ENCODE assay signal across 24 cellular contexts in the genomic region with DNA sequence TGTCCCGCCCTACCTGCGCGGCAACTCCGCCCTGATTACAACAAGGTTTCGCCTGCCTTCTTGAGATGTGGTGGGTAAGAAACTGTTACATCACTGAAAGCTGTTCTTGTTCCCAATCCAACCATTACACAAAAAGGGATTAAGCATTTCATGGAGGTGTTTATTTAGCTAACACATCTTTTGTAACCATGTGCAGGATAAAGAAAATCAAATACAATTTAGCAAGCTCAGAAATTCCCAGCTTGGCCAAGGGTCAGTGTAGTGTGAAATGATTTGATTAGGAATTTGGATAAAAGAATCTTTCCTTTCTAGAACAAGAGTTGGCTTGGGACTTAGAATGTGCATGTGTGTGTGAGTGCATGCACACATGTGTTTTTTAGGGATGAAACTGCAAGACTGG. TPM values are rescaled to one million over a fixed set of nuclear protein-coding genes. Genes with fewer than 3 reads are reported as not detected.
A peak's percentile ranks its signal among the peaks of the same experiment; 100 is the strongest.
DNase-seq lines count a peak whose midpoint lies in the region; ATAC-seq, FAIRE-seq and TF ChIP-seq lines count a peak whose summit lies in the region.
"Had no signal": no experiment of that assay in that cellular context is flagged by ENCODE, and none has a peak within 500 bp of the region (broad histone marks: within the 10 kb centered on the region; RNA-seq: fewer than 3 reads in every experiment).

No MANE protein-coding gene starts in this region.

- peak in 1 of 2 donors; percentile 4 for TF ChIP-seq RAD21 in liver (IDR thresholded peaks at IDR 0.05)
- TF ChIP-seq RAD21 in HepG2 (CRISPR knock-in tag; IDR thresholded peaks at IDR 0.05) = no peak

- H3K36me3 ChIP-seq in liver (ENCODE audit: control insufficient read depth in 4 of 4, insufficient read depth in 3 of 4, low read depth in 1 of 4, low read length in 3 of 4) (no peaks in the 10 kb centered on the region), HepG2 (replicated peaks in 1 of 2; ENCODE audit: control insufficient read depth in 1 of 2, insufficient read depth in 2 of 2, low read length in 2 of 2) (no peaks in the 10 kb centered on the region), OCI-LY7 (ENCODE audit: insufficient read depth, low read length) (no peaks in the 10 kb centered on the region)
- H3K36me3 ChIP-seq: BLaER1, HAP-1 had no signal

- no peak overlapping the region for H3K4me3 ChIP-seq in liver (ENCODE audit: low read depth in 1 of 3, low read length in 3 of 3)
- H3K4me3 ChIP-seq in HepG2 (replicated peaks in 1 of 3; ENCODE audit: insufficient read depth in 1 of 3, low read depth in 2 of 3, low read length in 3 of 3) = no peak overlapping the region
- H3K4me3 ChIP-seq in OCI-LY7 (ENCODE audit: low read depth, low read length, poor library complexity, severe bottlenecking) = no peak overlapping the region
- H3K4me3 ChIP-seq: BLaER1, GM23248, HAP-1 had no signal

- FAIRE-seq in HepG2 (lab: Jason Lieb, UNC) = no peak
- FAIRE-seq: GM12891, GM19239 had no signal

- H3K9ac ChIP-seq in liver (ENCODE audit: low read depth in 1 of 2, low read length in 2 of 2) (no peak overlapping the region), HepG2 (ENCODE audit: insufficient read depth, low read depth, low read length) (no peak overlapping the region)
- H3K9ac ChIP-seq: BLaER1, GM23248 had no signal

- no peak overlapping the region for H2AFZ ChIP-seq in HepG2 (ENCODE audit: low read length)
- H2AFZ ChIP-seq in OCI-LY7 (ENCODE audit: low read length) = no peak overlapping the region
- H2AFZ ChIP-seq: GM23248 had no signal

- CTCF ChIA-PET in HepG2 (lab: Yijun Ruan, JAX; ENCODE audit: low intra/inter-chr PET ratio, low total read pairs) = no interaction called here
- CTCF ChIA-PET in OCI-LY7 (lab: Charles Lee; ENCODE audit: unreplicated experiment) = no interaction called here

- intact Hi-C loops in HepG2 (cut with micrococcal nuclease; ENCODE audit: unreplicated experiment) (no loop called here), OCI-LY7 (cut with micrococcal nuclease; ENCODE audit: unreplicated experiment) (no loop called here)

- H3K4me1 ChIP-seq in liver (ENCODE audit: control insufficient read depth in 4 of 4, insufficient read depth in 4 of 4, low read length in 3 of 4) (peaks cover 0 to 14% (median 8%) of the 10 kb centered on the region in 4 donors), HepG2 (ENCODE audit: insufficient read depth, low read length) (peaks cover 25% of the 10 kb centered on the region), OCI-LY7 (ENCODE audit: insufficient read depth, low read length, poor library complexity, severe bottlenecking) (peaks cover 13% of the 10 kb centered on the region)
- H3K4me1 ChIP-seq: HAP-1 had no signal

- in situ Hi-C loops in HepG2 (cut with HindIII; ENCODE audit: extremely low pct_ligation_motif_present, low pct_unique_long_range_greater_than_20kb) (no loop called here), G401 (cut with HindIII; ENCODE audit: low sequenced_read_pairs) (no loop called here)

- POLR2A ChIA-PET in HepG2 (lab: Yijun Ruan, JAX) (no interaction called here), OCI-LY7 (lab: Charles Lee) (no interaction called here)

- H3K79me2 ChIP-seq in HepG2 (ENCODE audit: insufficient read depth, low read length) (no peaks in the 10 kb centered on the region), OCI-LY7 (ENCODE audit: insufficient read depth, low read depth, low read length) (no peaks in the 10 kb centered on the region)

- TF ChIP-seq CTCF in liver (IDR thresholded peaks at IDR 0.05; ENCODE audit: low read depth, low read length, missing input control) = no peak
- no peak for TF ChIP-seq CTCF in HepG2 (CRISPR knock-in tag; IDR thresholded peaks at IDR 0.05)
- TF ChIP-seq CTCF in OCI-LY7 (conservative IDR thresholded peaks at IDR 0.05; ENCODE audit: low read length) = peak; percentile 30; the same call in 1 of the 2 replicates

- H3K9me3 ChIP-seq in liver (ENCODE audit: control insufficient read depth in 4 of 4, low read length in 3 of 4) (no peaks in the 10 kb centered on the region), HepG2 (ENCODE audit: low read length) (no peaks in the 10 kb centered on the region), OCI-LY7 (ENCODE audit: low read length) (no peaks in the 10 kb centered on the region)
- H3K9me3 ChIP-seq: BLaER1, HAP-1 had no signal

- no peaks in the 10 kb centered on the region for H3K9me2 ChIP-seq in OCI-LY7 (ENCODE audit: insufficient read depth, low read length)

- TF ChIP-seq EP300 in HepG2 (IDR thresholded peaks at IDR 0.05; ENCODE audit: low read depth in 2 of 2, low read length in 2 of 2) = no peak
- no peak for TF ChIP-seq EP300 in HepG2 (CRISPR knock-in tag; IDR thresholded peaks at IDR 0.05; ENCODE audit: borderline replicate concordance)

- no peak overlapping the region for H3K27ac ChIP-seq in liver (ENCODE audit: low read depth in 1 of 2, low read length in 2 of 2)
- H3K27ac ChIP-seq in HepG2 (ENCODE audit: extremely low read length, insufficient read depth, low read length) = no peak overlapping the region
- no peak overlapping the region for H3K27ac ChIP-seq in OCI-LY7 (ENCODE audit: low read depth, low read length, poor library complexity, severe bottlenecking)
- H3K27ac ChIP-seq: BLaER1, GM23248 had no signal

- no peak for DNase-seq in HepG2 (ENCODE audit: low spot score)
- DNase-seq in OCI-LY7 (ENCODE audit: low spot score) = no peak
- DNase-seq in left lobe of liver (ENCODE audit: low spot score) = no peak
- no peak for DNase-seq in DMS53 (lab: John Stamatoyannopoulos, UW)
- no peak for DNase-seq in GM03348 (ENCODE audit: low spot score)
- no peak for DNase-seq in G401 (ENCODE audit: low spot score)
- DNase-seq: 8988T; CD4-positive, alpha-beta memory T cell; DMS153; DMS79 treated with DMSO at 0.1 percent for 48 hours; GM23248; KBM-7 had no signal

- no peaks in the 10 kb centered on the region for H4K20me1 ChIP-seq in HepG2 (ENCODE audit: insufficient read depth, low read length)
- H4K20me1 ChIP-seq in OCI-LY7 (ENCODE audit: insufficient read depth, low read length) = no peaks in the 10 kb centered on the region

- no peak overlapping the region for H3K4me2 ChIP-seq in HepG2 (ENCODE audit: low read depth, low read length)
- no peak overlapping the region for H3K4me2 ChIP-seq in OCI-LY7 (ENCODE audit: low read length)
- H3K4me2 ChIP-seq: BLaER1 had no signal

- WGBS in liver = 70% methylated on average over 5 of the region's 5 CpGs
- 56% methylated on average over 4 of the region's 5 CpGs for WGBS in HepG2 (ENCODE audit: low lambda C conversion rate)

- H3K27me3 ChIP-seq in liver (ENCODE audit: control insufficient read depth in 4 of 4, insufficient read depth in 4 of 4, low read length in 3 of 4) (peaks cover 0 to 3% (median 0%) of the 10 kb centered on the region in 4 donors), HepG2 (ENCODE audit: control insufficient read depth in 1 of 2, insufficient read depth in 2 of 2, low read length in 2 of 2) (peaks cover 3 to 17% of the 10 kb centered on the region in 2 experiments; a peak in 3 of 5 replicates)

- ATAC-seq in HepG2 = no peak
- ATAC-seq in left lobe of liver = peak; percentile 45
- no peak for ATAC-seq in HG02623 (IDR thresholded peaks at IDR 0.05; ENCODE audit: unreplicated experiment)

- BruUV-seq in HepG2 (replicated peaks; lab: Mats Ljungman, UMichigan) = no TSS peak
- BruUV-seq in OCI-LY7 (replicated peaks; lab: Mats Ljungman, UMichigan) = no TSS peak

- TF ChIP-seq POLR2A in HepG2 (IDR thresholded peaks at IDR 0.05; ENCODE audit: insufficient read depth in 1 of 2, low read depth in 2 of 2, low read length in 2 of 2) = no peak

RNA-seq across cellular contexts. Expression of a gene that starts 6.3 kb away (rescaled TPM):
- total RNA-seq in liver (not detected), HepG2 (2016; rRNA removed; fragmentation: Illumina TruSeq; extraction: Trizol) (0.11 and 0.13 TPM in 2 replicates), OCI-LY7 (2022) (4.5 and 5.1 TPM in 2 replicates), left lobe of liver (0.10 TPM)
- polyA plus RNA-seq in liver (not detected), HepG2 (2011; rRNA removed) (not detected in 2 replicates)
- not detected in 2 replicates for total RNA-seq in HepG2 (2016; cell fraction: cytosol; rRNA removed; fragmentation: Illumina TruSeq; extraction: Trizol; ENCODE audit: low read depth)
- 0.04 and 0.12 TPM in 2 replicates for total RNA-seq in HepG2 (2016; cell fraction: insoluble cytoplasmic fraction; rRNA removed; fragmentation: Illumina TruSeq; extraction: Trizol)
- total RNA-seq in HepG2 (2016; cell fraction: membrane; rRNA removed; fragmentation: Illumina TruSeq; extraction: Trizol) = 0.14 and 0.22 TPM in 2 replicates
- total RNA-seq in HepG2 (2016; cell fraction: nucleus; rRNA removed; fragmentation: Illumina TruSeq; extraction: Trizol) = not detected in 2 replicates
- not detected in 2 replicates for polyA plus RNA-seq in HepG2 (2011; cell fraction: cytosol; rRNA removed)
- 0.13 TPM in 1 of 2 replicates, not detected in the other for polyA plus RNA-seq in HepG2 (2011; cell fraction: nucleus; rRNA removed)
- not detected in 2 replicates for polyA plus RNA-seq in HepG2 (2012)
- polyA plus RNA-seq in HepG2 (2016; cell fraction: cytosol; fragmentation: Illumina TruSeq; extraction: Trizol; ENCODE audit: low read depth) = 0.03 TPM in 1 of 2 replicates, not detected in the other
- polyA plus RNA-seq in HepG2 (2016; cell fraction: insoluble cytoplasmic fraction; fragmentation: Illumina TruSeq; extraction: Trizol; ENCODE audit: low read depth) = 0.21 and 0.37 TPM in 2 replicates
- polyA plus RNA-seq in HepG2 (2016; cell fraction: membrane; fragmentation: Illumina TruSeq; extraction: Trizol; ENCODE audit: low read depth) = 0.07 TPM in 2 replicates
- polyA plus RNA-seq in HepG2 (2016; cell fraction: nucleus; fragmentation: Illumina TruSeq; extraction: Trizol; ENCODE audit: insufficient read depth, low read depth) = 0.41 TPM in 1 of 2 replicates, not detected in the other
- 0.33 TPM in 1 of 2 replicates, not detected in the other for polyA minus RNA-seq in HepG2 (2011; rRNA and poly(A)+ RNA removed; ENCODE audit: low replicate concordance)
- not detected in 2 replicates for polyA minus RNA-seq in HepG2 (2011; cell fraction: cytosol; rRNA and poly(A)+ RNA removed)
- polyA minus RNA-seq in HepG2 (2011; cell fraction: nucleus; rRNA and poly(A)+ RNA removed) = not detected in 2 replicates
- total RNA-seq in OCI-LY7 (2014; rRNA removed; shearing (Covaris generic)) = 2.7 and 4.3 TPM in 2 replicates
- 0.43 and 0.78 TPM in 2 replicates for total RNA-seq in G401 (2014; rRNA removed; shearing (Covaris generic))
- total RNA-seq: A673; CD4-positive, alpha-beta memory T cell; GM23248; H4; HT-29 had no signal
- polyA plus RNA-seq: AG04450; CD14-positive monocyte; CD4-positive, alpha-beta memory T cell; GM23248; IgD-negative memory B cell had no signal

RNA-seq across cellular contexts. Expression of a gene that starts 44.9 kb away (rescaled TPM):
- total RNA-seq in liver (not detected), HepG2 (2016; rRNA removed; fragmentation: Illumina TruSeq; extraction: Trizol) (not detected in 2 replicates), OCI-LY7 (2022) (0.11 and 0.59 TPM in 2 replicates), left lobe of liver (not detected)
- polyA plus RNA-seq in liver (not detected), HepG2 (2011; rRNA removed) (not detected in 2 replicates)
- total RNA-seq in HepG2 (2016; cell fraction: cytosol; rRNA removed; fragmentation: Illumina TruSeq; extraction: Trizol; ENCODE audit: low read depth) = not detected in 2 replicates
- not detected in 2 replicates for total RNA-seq in HepG2 (2016; cell fraction: insoluble cytoplasmic fraction; rRNA removed; fragmentation: Illumina TruSeq; extraction: Trizol)
- total RNA-seq in HepG2 (2016; cell fraction: membrane; rRNA removed; fragmentation: Illumina TruSeq; extraction: Trizol) = not detected in 2 replicates
- not detected in 2 replicates for total RNA-seq in HepG2 (2016; cell fraction: nucleus; rRNA removed; fragmentation: Illumina TruSeq; extraction: Trizol)
- polyA plus RNA-seq in HepG2 (2011; cell fraction: cytosol; rRNA removed) = not detected in 2 replicates
- polyA plus RNA-seq in HepG2 (2011; cell fraction: nucleus; rRNA removed) = not detected in 2 replicates
- polyA plus RNA-seq in HepG2 (2012) = not detected in 2 replicates
- polyA plus RNA-seq in HepG2 (2016; cell fraction: cytosol; fragmentation: Illumina TruSeq; extraction: Trizol; ENCODE audit: low read depth) = not detected in 2 replicates
- not detected in 2 replicates for polyA plus RNA-seq in HepG2 (2016; cell fraction: insoluble cytoplasmic fraction; fragmentation: Illumina TruSeq; extraction: Trizol; ENCODE audit: low read depth)
- polyA plus RNA-seq in HepG2 (2016; cell fraction: membrane; fragmentation: Illumina TruSeq; extraction: Trizol; ENCODE audit: low read depth) = not detected in 2 replicates
- polyA plus RNA-seq in HepG2 (2016; cell fraction: nucleus; fragmentation: Illumina TruSeq; extraction: Trizol; ENCODE audit: insufficient read depth, low read depth) = not detected in 2 replicates
- polyA minus RNA-seq in HepG2 (2011; rRNA and poly(A)+ RNA removed; ENCODE audit: low replicate concordance) = not detected in 2 replicates
- not detected in 2 replicates for polyA minus RNA-seq in HepG2 (2011; cell fraction: cytosol; rRNA and poly(A)+ RNA removed)
- not detected in 2 replicates for polyA minus RNA-seq in HepG2 (2011; cell fraction: nucleus; rRNA and poly(A)+ RNA removed)
- total RNA-seq in OCI-LY7 (2014; rRNA removed; shearing (Covaris generic)) = 0.28 and 5.4 TPM in 2 replicates
- total RNA-seq in G401 (2014; rRNA removed; shearing (Covaris generic)) = not detected in 2 replicates
- total RNA-seq: A673; CD4-positive, alpha-beta memory T cell; GM23248; H4; HT-29 had no signal
- polyA plus RNA-seq: AG04450; CD14-positive monocyte; CD4-positive, alpha-beta memory T cell; GM23248; IgD-negative memory B cell had no signal
